ENCODE assay signal across 12 cellular contexts in genomic region chr6:18216411-18216810, GRCh38. TPM values are rescaled to one million over a fixed set of nuclear protein-coding genes. Genes with fewer than 3 reads are reported as not detected.
DNase-seq lines count a peak whose midpoint lies in the region; ATAC-seq and TF ChIP-seq lines count a peak whose summit lies in the region.
"Had no signal": no experiment of that assay in that cellular context is flagged by ENCODE, and none has a peak within 500 bp of the region (broad histone marks: within the 10 kb centered on the region; RNA-seq: fewer than 3 reads in every experiment).

No MANE protein-coding gene starts in this region.

- H3K27ac ChIP-seq in testis = no peak overlapping the region
- H3K27ac ChIP-seq: cardiac muscle cell, sigmoid colon, VCaP had no signal

- H3K4me3 Mint-ChIP-seq in T-helper 2 cell treated with Interferon-gamma antibody and Interleukin-4, amounts not matched to agents 5 μg/mL and 100 μg/mL, for 36 hours = no peak overlapping the region

- H3K36me3 Mint-ChIP-seq in T-helper 2 cell treated with Interferon-gamma antibody and Interleukin-4, amounts not matched to agents 5 μg/mL and 100 μg/mL, for 36 hours (ENCODE audit: low read depth) = peaks cover 20% of the 10 kb centered on the region

- H3K36me3 ChIP-seq in testis (ENCODE audit: low read depth, missing control alignments) = no peaks in the 10 kb centered on the region
- H3K36me3 ChIP-seq: cardiac muscle cell had no signal

- 84 to 93% methylated on average over 7 of the region's 7 CpGs for WGBS in testis, 2 donors

- no peaks in the 10 kb centered on the region for H3K27me3 ChIP-seq in testis
- H3K27me3 ChIP-seq: cardiac muscle cell, sigmoid colon had no signal

- TF ChIP-seq CTCF in AG09309 (IDR thresholded peaks at IDR 0.05; ENCODE audit: control insufficient read depth, insufficient read depth, low read depth, low read length, missing control alignments) = no peak
- TF ChIP-seq CTCF in testis (IDR thresholded peaks at IDR 0.05) = no peak

- TF ChIP-seq POLR2A in testis (IDR thresholded peaks at IDR 0.05) = no peak

- H3K9me3 ChIP-seq in testis = no peaks in the 10 kb centered on the region
- H3K9me3 ChIP-seq: sigmoid colon had no signal

- DNase-seq in AG09309 (ENCODE audit: low read depth) = peak; percentile 49
- DNase-seq in iris pigment epithelial cell (ENCODE audit: low read depth) = peak; percentile 94
- DNase-seq in testis = no peak
- DNase-seq in T-helper 2 cell treated with Interferon-gamma antibody and Interleukin-4, amounts not matched to agents 5 μg/mL and 100 μg/mL, for 36 hours (ENCODE audit: low spot score) = no peak
- DNase-seq in central memory CD4-positive, alpha-beta T cell = no peak
- no peak for DNase-seq in LoVo (ENCODE audit: low spot score)
- DNase-seq: Right ventricle myocardium superior, sigmoid colon had no signal

- no peaks in the 10 kb centered on the region for H3K27me3 Mint-ChIP-seq in T-helper 2 cell treated with Interferon-gamma antibody and Interleukin-4, amounts not matched to agents 5 μg/mL and 100 μg/mL, for 36 hours (ENCODE audit: low read depth)

- H3K27ac Mint-ChIP-seq in T-helper 2 cell treated with Interferon-gamma antibody and Interleukin-4, amounts not matched to agents 5 μg/mL and 100 μg/mL, for 36 hours = no peak overlapping the region

- H3K4me1 Mint-ChIP-seq in T-helper 2 cell treated with Interferon-gamma antibody and Interleukin-4, amounts not matched to agents 5 μg/mL and 100 μg/mL, for 36 hours (ENCODE audit: low read depth) = peaks cover 8% of the 10 kb centered on the region

- no peak overlapping the region for H3K4me3 ChIP-seq in AG09309 (ENCODE audit: control insufficient read depth, low read depth, low read length)
- H3K4me3 ChIP-seq in testis = no peak overlapping the region
- H3K4me3 ChIP-seq: cardiac muscle cell, sigmoid colon had no signal

- peaks cover 3% of the 10 kb centered on the region for H3K4me1 ChIP-seq in testis
- H3K4me1 ChIP-seq: sigmoid colon had no signal

- intact Hi-C loops in testis (cut with DNase I; ENCODE audit: low total_unique reads) = no loop called here

- H3K9me3 Mint-ChIP-seq in T-helper 2 cell treated with Interferon-gamma antibody and Interleukin-4, amounts not matched to agents 5 μg/mL and 100 μg/mL, for 36 hours = no peaks in the 10 kb centered on the region

- ATAC-seq in HG03066 (IDR thresholded peaks at IDR 0.05; ENCODE audit: low read depth, unreplicated experiment) (peak; percentile 33), SK-N-SH treated with all-trans-retinoic acid at 6 μM for 48 hours (peak; percentile 73)

TF ChIP-seq in SK-N-SH treated with all-trans-retinoic acid at 6 μM for 48 hours, 23 proteins besides CTCF, POLR2A, EP300 and RAD21:
- TF ChIP-seq OSR1 (CRISPR knock-in tag; IDR thresholded peaks at IDR 0.05) (no peak), CREB5 (CRISPR knock-in tag; IDR thresholded peaks at IDR 0.05; ENCODE audit: low read depth) (no peak), ZNF70 (CRISPR knock-in tag; IDR thresholded peaks at IDR 0.05) (no peak), ISL1 (CRISPR knock-in tag; IDR thresholded peaks at IDR 0.05) (no peak), ZNF565 (CRISPR knock-in tag; conservative IDR thresholded peaks at IDR 0.05; ENCODE audit: low read depth) (no peak), ZNF8 (CRISPR knock-in tag; IDR thresholded peaks at IDR 0.05) (no peak), POU6F1 (CRISPR knock-in tag; IDR thresholded peaks at IDR 0.05; ENCODE audit: borderline replicate concordance, low read depth) (no peak), TSHZ2 (CRISPR knock-in tag; IDR thresholded peaks at IDR 0.05) (no peak), PATZ1 (CRISPR knock-in tag; IDR thresholded peaks at IDR 0.05; ENCODE audit: borderline replicate concordance) (no peak), TCF4 (CRISPR knock-in tag; IDR thresholded peaks at IDR 0.05; ENCODE audit: borderline replicate concordance) (no peak), GLIS3 (CRISPR knock-in tag; IDR thresholded peaks at IDR 0.05) (no peak), PPARA (CRISPR knock-in tag; IDR thresholded peaks at IDR 0.05; ENCODE audit: borderline replicate concordance) (no peak)

RNA-seq across cellular contexts. Expression of gene DEK, which starts 47.9 kb away (rescaled TPM):
- total RNA-seq in testis = 10 to 100 TPM; 53.8 to 65.2 TPM
- 14.0 TPM for polyA plus RNA-seq in testis (ENCODE audit: insufficient read depth, low read depth, low replicate concordance)

Comparison
In these comparisons a context has a peak if more than half of its experiments do, and no peak if none do; other contexts are left out.
1. DNase-seq: peak in AG09309 (single experiment) and iris pigment epithelial cell (single experiment); none in testis (single experiment), T-helper 2 cell treated with Interferon-gamma antibody and Interleukin-4, amounts not matched to agents 5 μg/mL and 100 μg/mL, for 36 hours (single experiment), central memory CD4-positive, alpha-beta T cell (single experiment) and LoVo (single experiment).